Comparison of ENCODE assay signal across 28 cellular contexts in genomic region chr3:84906065-84906464, GRCh38. TPM values are rescaled to one million over a fixed set of nuclear protein-coding genes. Genes with fewer than 3 reads are reported as not detected.
"Had no signal": no experiment of that assay in that cellular context is flagged by ENCODE, and none has a peak within 500 bp of the region (broad histone marks: within the 10 kb centered on the region; RNA-seq: fewer than 3 reads in every experiment).

No MANE protein-coding gene starts in this region.

- DNase-seq: heart right ventricle; islet precursor cell; left ventricle myocardium inferior; midbrain; mucosa of descending colon; naive thymus-derived CD4-positive, alpha-beta T cell; ovary; stimulated activated CD4-positive, alpha-beta T cell treated with anti-CD3 and anti-CD28 coated beads, Interleukin-1b, Interleukin-23, amount 100 ng/mL, for 48 hours; stimulated activated CD4-positive, alpha-beta T cell treated with anti-CD3 and anti-CD28 coated beads, Interleukin-2, amount 100 ng/mL, for 48 hours; stimulated activated CD4-positive, alpha-beta T cell treated with anti-CD3 and anti-CD28 coated beads, Interleukin-4, amount 100 ng/mL, for 4 hours; stimulated activated CD8-positive, alpha-beta memory T cell treated with anti-CD3 and anti-CD28 coated beads, Interleukin-4, amount 100 ng/mL, for 48 hours; stimulated activated naive B cell treated with anti-CD40 and anti-IgM and Interleukin-4, amounts not matched to agents 10 μg/mL and 1 μg/mL and 100 μg/mL, for 72 hours; stimulated activated naive CD8-positive, alpha-beta T cell treated with anti-CD3 and anti-CD28 coated beads, Interleukin-15, Interleukin-2, amounts not matched to agents 100 U/mL and 50 U/mL, for 24 hours; stomach; tibial artery; trophoblast cell; uterus had no signal

- H3K36me3 ChIP-seq: heart right ventricle, left ventricle myocardium inferior, neutrophil, ovary, right atrium auricular region, right lobe of liver, stomach, suprapubic skin, thoracic aorta, tibial artery, uterus had no signal

- H3K27me3 ChIP-seq: heart right ventricle, hepatocyte, neutrophil, ovary, right atrium auricular region, right lobe of liver, stomach, suprapubic skin, tibial artery, uterus had no signal

- H3K4me3 Mint-ChIP-seq: naive thymus-derived CD4-positive, alpha-beta T cell; natural killer cell treated with Interleukin-12 subunit alpha and Interleukin-12 subunit beta and Interleukin-15 and Interleukin-18, amount 100 ng/mL, for 72 hours; neural crest cell; stimulated activated naive B cell treated with anti-CD40 and anti-IgM and Interleukin-4, amounts not matched to agents 10 μg/mL and 1 μg/mL and 100 μg/mL, for 72 hours had no signal

- ATAC-seq: mucosa of descending colon; naive thymus-derived CD4-positive, alpha-beta T cell; stimulated activated naive CD8-positive, alpha-beta T cell treated with anti-CD3 and anti-CD28 coated beads, Interleukin-15, Interleukin-2, amounts not matched to agents 100 U/mL and 50 U/mL, for 24 hours had no signal

- H3K4me3 ChIP-seq: heart right ventricle, hepatocyte, left ventricle myocardium inferior, lung, mucosa of descending colon, ovary, right atrium auricular region, right lobe of liver, smooth muscle cell, stomach, suprapubic skin, thoracic aorta, tibial artery, uterus had no signal

- H3K27ac Mint-ChIP-seq: naive thymus-derived CD4-positive, alpha-beta T cell; natural killer cell treated with Interleukin-12 subunit alpha and Interleukin-12 subunit beta and Interleukin-15 and Interleukin-18, amount 100 ng/mL, for 72 hours; stimulated activated naive B cell treated with anti-CD40 and anti-IgM and Interleukin-4, amounts not matched to agents 10 μg/mL and 1 μg/mL and 100 μg/mL, for 72 hours had no signal

- H3K9me3 ChIP-seq: neutrophil, ovary, right atrium auricular region, right lobe of liver, suprapubic skin, thoracic aorta, tibial artery, uterus had no signal

- H3K36me3 Mint-ChIP-seq: naive thymus-derived CD4-positive, alpha-beta T cell; natural killer cell treated with Interleukin-12 subunit alpha and Interleukin-12 subunit beta and Interleukin-15 and Interleukin-18, amount 100 ng/mL, for 72 hours; stimulated activated naive B cell treated with anti-CD40 and anti-IgM and Interleukin-4, amounts not matched to agents 10 μg/mL and 1 μg/mL and 100 μg/mL, for 72 hours had no signal

- H3K4me1 Mint-ChIP-seq: naive thymus-derived CD4-positive, alpha-beta T cell; neural crest cell; stimulated activated naive B cell treated with anti-CD40 and anti-IgM and Interleukin-4, amounts not matched to agents 10 μg/mL and 1 μg/mL and 100 μg/mL, for 72 hours had no signal

- H3K27ac ChIP-seq: heart right ventricle, hepatocyte, left ventricle myocardium inferior, neutrophil, ovary, right atrium auricular region, right lobe of liver, stomach, suprapubic skin, thoracic aorta, tibial artery, uterus had no signal

- H3K4me1 ChIP-seq: heart right ventricle, left ventricle myocardium inferior, right atrium auricular region, right lobe of liver, stomach, suprapubic skin, tibial artery, uterus had no signal

- H3K27me3 Mint-ChIP-seq: naive thymus-derived CD4-positive, alpha-beta T cell; natural killer cell treated with Interleukin-12 subunit alpha and Interleukin-12 subunit beta and Interleukin-15 and Interleukin-18, amount 100 ng/mL, for 72 hours; stimulated activated naive B cell treated with anti-CD40 and anti-IgM and Interleukin-4, amounts not matched to agents 10 μg/mL and 1 μg/mL and 100 μg/mL, for 72 hours had no signal

RNA-seq across cellular contexts. Expression of gene CADM2, which starts 52.7 kb away (rescaled TPM):
- total RNA-seq: natural killer cell treated with Interleukin-12 subunit alpha and Interleukin-12 subunit beta and Interleukin-15 and Interleukin-18, amount 100 ng/mL, for 72 hours; renal cortical epithelial cell had no signal
- polyA plus RNA-seq: naive thymus-derived CD4-positive, alpha-beta T cell; smooth muscle cell had no signal
